ENCODE assay signal across 19 cellular contexts in the genomic region with DNA sequence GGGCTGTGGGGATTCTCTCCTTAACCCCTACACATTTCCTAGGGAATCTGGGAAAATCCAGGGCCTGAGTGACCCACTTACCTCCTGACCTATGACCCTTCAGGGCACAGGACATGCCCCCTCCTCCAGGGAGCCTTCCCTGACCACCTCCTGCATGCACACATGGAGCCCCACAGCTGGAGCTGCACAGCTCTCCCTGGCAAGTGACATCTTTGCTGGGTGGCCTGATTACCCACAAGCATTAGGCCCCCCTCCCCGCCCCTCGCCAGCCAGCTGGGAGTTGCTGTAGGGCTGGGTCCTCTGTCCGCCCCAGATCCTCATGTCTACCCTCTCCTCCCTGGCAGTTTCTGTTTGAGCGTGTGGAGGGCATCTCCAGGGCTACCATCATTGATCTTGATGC. TPM values are rescaled to one million over a fixed set of nuclear protein-coding genes. Genes with fewer than 3 reads are reported as not detected.
"Had no signal": no experiment of that assay in that cellular context is flagged by ENCODE, and none has a peak within 500 bp of the region (broad histone marks: within the 10 kb centered on the region; RNA-seq: fewer than 3 reads in every experiment).

No MANE protein-coding gene starts in this region.

- H3K4me3 ChIP-seq: esophagus squamous epithelium, gastroesophageal sphincter, ovary, right lobe of liver, tibial artery, upper lobe of left lung, vagina had no signal

- DNase-seq: esophagus squamous epithelium; foreskin fibroblast; glutamatergic neuron; immature natural killer cell; mammary epithelial cell; naive thymus-derived CD4-positive, alpha-beta T cell; nephron progenitor cell; stimulated activated CD4-positive, alpha-beta T cell treated with anti-CD3 and anti-CD28 coated beads, Interleukin-15, amount 100 ng/mL, for 24 hours; stimulated activated CD4-positive, alpha-beta T cell treated with anti-CD3 and anti-CD28 coated beads, Interleukin-1b, Interleukin-23, amount 100 ng/mL, for 48 hours; stimulated activated CD4-positive, alpha-beta T cell treated with anti-CD3 and anti-CD28 coated beads, Interleukin-4, amount 100 ng/mL, for 24 hours; upper lobe of left lung had no signal

- H3K9me3 ChIP-seq: esophagus squamous epithelium, gastroesophageal sphincter, ovary, right lobe of liver, tibial artery, upper lobe of left lung, vagina had no signal

- ATAC-seq: gastroesophageal sphincter; naive thymus-derived CD4-positive, alpha-beta T cell; right lobe of liver; stimulated activated memory B cell treated with anti-CD40 and anti-IgM and Interleukin-4, amounts not matched to agents 10 μg/mL and 1 μg/mL and 100 μg/mL, for 72 hours had no signal

- H3K36me3 ChIP-seq: ovary, right lobe of liver, vagina had no signal

- H3K27ac ChIP-seq: esophagus squamous epithelium, gastroesophageal sphincter, ovary, right lobe of liver, tibial artery, upper lobe of left lung, vagina had no signal

- FAIRE-seq: colon, keratinocyte had no signal

- H3K27me3 ChIP-seq: esophagus squamous epithelium, gastroesophageal sphincter, ovary, right lobe of liver, tibial artery, upper lobe of left lung, vagina had no signal

RNA-seq across cellular contexts. Expression of a gene that starts 47.4 kb away (rescaled TPM):
- polyA plus RNA-seq: naive thymus-derived CD4-positive, alpha-beta T cell had no signal
